11 cellular contexts compared by ENCODE assay signal in genomic region chr18:62710417-62710816, GRCh38.
DNase-seq lines count a peak whose midpoint lies in the region; ATAC-seq and TF ChIP-seq lines count a peak whose summit lies in the region.
"Had no signal": no experiment of that assay in that cellular context is flagged by ENCODE, and none has a peak within 500 bp of the region (broad histone marks: within the 10 kb centered on the region; RNA-seq: fewer than 3 reads in every experiment).

No MANE protein-coding gene starts in this region.

- no peaks in the 10 kb centered on the region for H3K27me3 ChIP-seq in HAP-1 (ENCODE audit: low read depth)
- H3K27me3 ChIP-seq: colonic mucosa had no signal

- DNase-seq in COLO829 (ENCODE audit: low spot score): peak; percentile 58
- DNase-seq in NCI-H1092 (lab: John Stamatoyannopoulos, UW): peak; percentile 68
- DNase-seq in NCI-H524 (lab: John Stamatoyannopoulos, UW): peak; percentile 41 to 70
- DNase-seq in fibroblast of mammary gland (ENCODE audit: low read depth): peak; percentile 41
- no peak for DNase-seq in HAP-1 (ENCODE audit: low spot score in 2 of 2)
- DNase-seq in NAMALWA (ENCODE audit: low spot score): no peak
- DNase-seq in AML-193 (lab: John Stamatoyannopoulos, UW): no peak
- DNase-seq: colonic mucosa; stimulated activated CD4-positive, alpha-beta T cell treated with anti-CD3 and anti-CD28 coated beads, Interleukin-2, amount 100 ng/mL, for 24 hours; stimulated activated naive CD4-positive, alpha-beta T cell had no signal

- no peak overlapping the region for H3K4me3 ChIP-seq in fibroblast of mammary gland (ENCODE audit: control insufficient read depth, low read depth, low read length)
- no peak overlapping the region for H3K4me3 ChIP-seq in HAP-1
- H3K4me3 ChIP-seq: colonic mucosa had no signal

- no peak for ATAC-seq in GM18498 (IDR thresholded peaks at IDR 0.05; ENCODE audit: unreplicated experiment)

- peak; percentile 3 for TF ChIP-seq CTCF in fibroblast of mammary gland (conservative IDR thresholded peaks at IDR 0.05; ENCODE audit: control insufficient read depth, insufficient read depth, low read depth, low read length)

- in situ Hi-C loops in HAP-1 (cut with MboI; ENCODE audit: low sequenced_read_pairs): loop anchor here (10.0 kb wide), 1 partner anchor 174 kb away; no protein-coding TSS in a partner anchor

- no peaks in the 10 kb centered on the region for H3K9me3 ChIP-seq in HAP-1
- H3K9me3 ChIP-seq: colonic mucosa had no signal

- H3K4me1 ChIP-seq in HAP-1: no peaks in the 10 kb centered on the region
- H3K4me1 ChIP-seq: colonic mucosa had no signal

- H3K36me3 ChIP-seq in HAP-1 (replicated peaks): no peaks in the 10 kb centered on the region
- H3K36me3 ChIP-seq: colonic mucosa had no signal

Comparison
In these comparisons a context has a peak if more than half of its experiments do, and no peak if none do; other contexts are left out.
1. DNase-seq: peak in COLO829 (single experiment), NCI-H1092 (single experiment), NCI-H524 (2 of 2) and fibroblast of mammary gland (single experiment); none in HAP-1 (0 of 2), NAMALWA (single experiment) and AML-193 (0 of 2).